In genomic region chr2:16654775-16655456, GRCh38 we compare ENCODE assay signal across 11 cellular contexts. TPM values are rescaled to one million over a fixed set of nuclear protein-coding genes. Genes with fewer than 3 reads are reported as not detected.
DNase-seq lines count a peak whose midpoint lies in the region; ATAC-seq and TF ChIP-seq lines count a peak whose summit lies in the region.
"Had no signal": no experiment of that assay in that cellular context is flagged by ENCODE, and none has a peak within 500 bp of the region (broad histone marks: within the 10 kb centered on the region; RNA-seq: fewer than 3 reads in every experiment).

No MANE protein-coding gene starts in this region.

- H3K4me1 Mint-ChIP-seq in mesothelial cell of epicardium = peaks cover 48% of the 10 kb centered on the region

- no peak overlapping the region for H3K14ac ChIP-seq in neuronal stem cell (ENCODE audit: low read length)

- no peaks in the 10 kb centered on the region for H3K36me3 Mint-ChIP-seq in mesothelial cell of epicardium
- H3K36me3 Mint-ChIP-seq: activated naive CD8-positive, alpha-beta T cell had no signal

- H2AFZ ChIP-seq in neuronal stem cell (ENCODE audit: low read length) = no peak overlapping the region

- no peak overlapping the region for H2BK5ac ChIP-seq in neuronal stem cell (ENCODE audit: low read length)

- H4K91ac ChIP-seq in neuronal stem cell (ENCODE audit: low read depth, low read length, poor library complexity) = no peak overlapping the region

- DNase-seq in psoas muscle (no peak), neuronal stem cell (ENCODE audit: low spot score) (no peak), HuH-7 (ENCODE audit: low spot score) (no peak), mesothelial cell of epicardium (ENCODE audit: low spot score in 2 of 2, unreplicated experiment in 2 of 2) (no peak), activated gamma-delta T cell treated with Interleukin-2 at 50 U/mL for 16 hours (no peak)
- DNase-seq: COR-L47, NCI-H510A had no signal

- H2AK5ac ChIP-seq in neuronal stem cell (ENCODE audit: low read depth, low read length) = no peak overlapping the region

- H3K27ac Mint-ChIP-seq in mesothelial cell of epicardium = no peak overlapping the region
- H3K27ac Mint-ChIP-seq: activated naive CD8-positive, alpha-beta T cell had no signal

- no peaks in the 10 kb centered on the region for H3K79me1 ChIP-seq in neuronal stem cell (ENCODE audit: low read depth, low read length)

- H2BK15ac ChIP-seq in neuronal stem cell (ENCODE audit: low read length) = no peak overlapping the region

- no peaks in the 10 kb centered on the region for H3K9me3 Mint-ChIP-seq in mesothelial cell of epicardium

- H3K4me1 ChIP-seq in psoas muscle = peaks cover 93% of the 10 kb centered on the region
- H3K4me1 ChIP-seq in neuronal stem cell (ENCODE audit: control insufficient read depth in 2 of 2, insufficient read depth in 1 of 2, low read depth in 1 of 2, low read length in 2 of 2) = peaks cover 18 to 36% of the 10 kb centered on the region in 2 donors

- intact Hi-C loops in psoas muscle (cut with DNase I) = loop anchor here in 1 of 2 donors (5.0 kb wide), 1 partner anchor 72 kb away; no protein-coding TSS in a partner anchor

- H3K36me3 ChIP-seq in psoas muscle (ENCODE audit: insufficient read depth in 1 of 2, low read depth in 1 of 2) = no peaks in the 10 kb centered on the region
- H3K36me3 ChIP-seq in neuronal stem cell (replicated peaks in 1 of 2; ENCODE audit: control insufficient read depth in 2 of 2, insufficient read depth in 2 of 2, low read length in 2 of 2) = no peaks in the 10 kb centered on the region

- H3K9ac ChIP-seq in neuronal stem cell (ENCODE audit: low read depth, low read length, poor library complexity) = no peak overlapping the region

- H3K4me3 ChIP-seq in psoas muscle (no peak overlapping the region), neuronal stem cell (ENCODE audit: low read length in 2 of 2) (no peak overlapping the region)

- TF ChIP-seq CTCF in psoas muscle (IDR thresholded peaks at IDR 0.05) = no peak
- no peak for TF ChIP-seq CTCF in mesothelial cell of epicardium (IDR thresholded peaks at IDR 0.05; ENCODE audit: unreplicated experiment)

- H3K18ac ChIP-seq in neuronal stem cell (ENCODE audit: low read length) = no peak overlapping the region

- H3K23ac ChIP-seq in neuronal stem cell (ENCODE audit: low read depth, low read length, poor library complexity) = no peak overlapping the region

- no peak overlapping the region for H4K8ac ChIP-seq in neuronal stem cell (ENCODE audit: low read depth, low read length)

- 55 to 81% (median 55%) methylated on average over 4 of the region's 4 CpGs for WGBS in psoas muscle, 3 donors
- no CpG with 5 or more reads among the region's 4 CpGs for WGBS in neuronal stem cell (ENCODE audit: extremely low coverage in 2 of 2, insufficient read length in 2 of 2, insufficient replicate concordance in 1 of 2), 2 donors

- H2BK12ac ChIP-seq in neuronal stem cell (ENCODE audit: low read length) = no peak overlapping the region

- H3K9me3 ChIP-seq in psoas muscle (no peaks in the 10 kb centered on the region), neuronal stem cell (replicated peaks in 1 of 2; ENCODE audit: control insufficient read depth in 2 of 2, insufficient read depth in 1 of 2, low read depth in 1 of 2, low read length in 2 of 2) (no peaks in the 10 kb centered on the region)

- peak; percentile 26 for ATAC-seq in GM18498 (IDR thresholded peaks at IDR 0.05; ENCODE audit: unreplicated experiment)
- ATAC-seq in HG03520 (IDR thresholded peaks at IDR 0.05; ENCODE audit: unreplicated experiment) = peak; percentile 23
- ATAC-seq in psoas muscle = peak in 1 of 4 donors; percentile 15

- no peaks in the 10 kb centered on the region for H3K27me3 Mint-ChIP-seq in mesothelial cell of epicardium (ENCODE audit: low read depth)

- H3K4me2 ChIP-seq in neuronal stem cell (ENCODE audit: insufficient read depth, low read length, poor library complexity, severe bottlenecking) = no peak overlapping the region

- H3K27ac ChIP-seq in angular gyrus (ENCODE audit: low read depth, low read length) = peak overlapping the region; percentile 32
- H3K27ac ChIP-seq in psoas muscle = peak overlapping the region; percentile 96
- no peak overlapping the region for H3K27ac ChIP-seq in neuronal stem cell (replicated peaks; ENCODE audit: low read length)

- no peak overlapping the region for H3K4me3 Mint-ChIP-seq in mesothelial cell of epicardium
- H3K4me3 Mint-ChIP-seq: activated naive CD8-positive, alpha-beta T cell had no signal

- no peak overlapping the region for H3K4ac ChIP-seq in neuronal stem cell (ENCODE audit: low read length)

- H3K27me3 ChIP-seq in psoas muscle (ENCODE audit: insufficient read depth in 3 of 3, low read length in 2 of 3) (no peaks in the 10 kb centered on the region), neuronal stem cell (ENCODE audit: control insufficient read depth in 3 of 3, insufficient read depth in 3 of 3, low read depth in 1 of 3, low read length in 3 of 3) (no peaks in the 10 kb centered on the region)

- no peak overlapping the region for H2BK120ac ChIP-seq in neuronal stem cell (ENCODE audit: low read depth, low read length)

RNA-seq across cellular contexts. Expression of gene CYRIA, which starts 10.7 kb away (rescaled TPM):
- total RNA-seq in psoas muscle (10 to 100 TPM in 3 of 4 donors, 1 to 10 TPM in 1; 9.5 to 16.8 (median 10.9) TPM), mesothelial cell of epicardium (3.9 to 4.5 TPM (median 4.0 TPM) in 3 replicates)
- polyA plus RNA-seq in psoas muscle = 1 to 10 TPM; 3.8 to 5.1 (median 4.9) TPM
- polyA plus RNA-seq in neuronal stem cell (2013, experiment 1 of 2) = 2.1 TPM
- 2.2 TPM for polyA plus RNA-seq in neuronal stem cell (2013, experiment 2 of 2)
